ENCODE assay signal across 15 cellular contexts in genomic region chr2:231245253-231246094, GRCh38. TPM values are rescaled to one million over a fixed set of nuclear protein-coding genes. Genes with fewer than 3 reads are reported as not detected.
DNase-seq lines count a peak whose midpoint lies in the region; ATAC-seq and TF ChIP-seq lines count a peak whose summit lies in the region.
"Had no signal": no experiment of that assay in that cellular context is flagged by ENCODE, and none has a peak within 500 bp of the region (broad histone marks: within the 10 kb centered on the region; RNA-seq: fewer than 3 reads in every experiment).

No MANE protein-coding gene starts in this region.

- H3K27ac Mint-ChIP-seq in T-helper 17 cell, result no peak overlapping the region
- H3K27ac Mint-ChIP-seq: activated T-helper 17 cell treated with anti-CD3 and anti-CD28 coated beads, Interleukin-2, amount 50 U/mL, for 72 hours had no signal

- TF ChIP-seq CTCF in BE2C (IDR thresholded peaks at IDR 0.05; ENCODE audit: low read depth, low read length), result peak; percentile 48
- TF ChIP-seq CTCF in HCT116 (IDR thresholded peaks at IDR 0.05 in 2 of 3, conservative IDR thresholded peaks at IDR 0.05 in 1 of 3; ENCODE audit: borderline replicate concordance in 1 of 3, insufficient read depth in 1 of 3, low read depth in 2 of 3, low read length in 2 of 3), result peak; percentile 7 to 20 (median 18); a peak in 3 of 6 replicates
- TF ChIP-seq CTCF in testis (IDR thresholded peaks at IDR 0.05), result no peak

- no peak overlapping the region for H3K4me2 ChIP-seq in HCT116 (ENCODE audit: low read length)

- H4K20me1 ChIP-seq in HCT116 (ENCODE audit: insufficient read depth), result no peaks in the 10 kb centered on the region

- H3K4me1 ChIP-seq in BE2C (no peaks in the 10 kb centered on the region; the same call in 1 of the 2 replicates), HCT116 (ENCODE audit: control insufficient read depth in 1 of 2, insufficient read depth in 2 of 2, low read length in 2 of 2) (no peaks in the 10 kb centered on the region), testis (no peaks in the 10 kb centered on the region)
- H3K4me1 ChIP-seq: psoas muscle had no signal

- no peak overlapping the region for H2AFZ ChIP-seq in HCT116 (ENCODE audit: low read depth, low read length, poor library complexity, severe bottlenecking)

- no peaks in the 10 kb centered on the region for H3K36me3 Mint-ChIP-seq in T-helper 17 cell (ENCODE audit: low read depth)

- peak; percentile 24; the same call in 1 of the 2 replicates for TF ChIP-seq RAD21 in HCT116 (IDR thresholded peaks at IDR 0.05; ENCODE audit: low read depth)

- peak; percentile 29 for DNase-seq in BE2C
- no peak for DNase-seq in HCT116 (ENCODE audit: low read depth, low spot score)
- DNase-seq in T-helper 17 cell, result no peak
- DNase-seq in left ventricle myocardium superior, result no peak
- DNase-seq in HEK293T (ENCODE audit: extremely low spot score), result no peak
- no peak for DNase-seq in testis
- DNase-seq in putamen (ENCODE audit: low spot score), result no peak
- DNase-seq: DND-41; effector memory CD4-positive, alpha-beta T cell; islet precursor cell; NCI-H146; psoas muscle; T1000 had no signal

- POLR2A ChIA-PET in HCT116 (lab: Charles Lee), result no interaction called here
- POLR2A ChIA-PET in HEK293T (lab: Yijun Ruan, JAX), result interaction anchor here (1.7 kb wide), 1 partner anchor 219 kb away, joined by 6 read pairs; the partner anchor contains the start of gene NCL

- H3K36me3 ChIP-seq in BE2C, result peaks cover 10% of the 10 kb centered on the region
- no peaks in the 10 kb centered on the region for H3K36me3 ChIP-seq in HCT116 (ENCODE audit: control insufficient read depth in 1 of 2, insufficient read depth in 2 of 2, low read length in 2 of 2)
- H3K36me3 ChIP-seq in testis (ENCODE audit: low read depth, missing control alignments), result no peaks in the 10 kb centered on the region

- BruUV-seq in HCT116 (replicated peaks; lab: Mats Ljungman, UMichigan), result no TSS peak

- H3K9me2 ChIP-seq in HCT116 (ENCODE audit: insufficient read depth), result no peaks in the 10 kb centered on the region

- H3K27me3 Mint-ChIP-seq in T-helper 17 cell, result peaks cover 5% of the 10 kb centered on the region
- H3K27me3 Mint-ChIP-seq: activated T-helper 17 cell treated with anti-CD3 and anti-CD28 coated beads, Interleukin-2, amount 50 U/mL, for 72 hours had no signal

- no peaks in the 10 kb centered on the region for H3K79me2 ChIP-seq in HCT116 (ENCODE audit: insufficient read depth, low read length)

- intact Hi-C loops in HCT116 (cut with micrococcal nuclease), result no loop called here
- intact Hi-C loops in left ventricle myocardium superior (cut with micrococcal nuclease), result no loop called here
- intact Hi-C loops in testis (cut with DNase I; ENCODE audit: low total_unique reads), result no loop called here

- CTCF ChIA-PET in HCT116 (lab: Charles Lee), result no interaction called here
- CTCF ChIA-PET in HEK293T (lab: Yijun Ruan, JAX), result no interaction called here

- 76 to 86% methylated on average over 14 of the region's 14 CpGs for WGBS in testis, 2 donors

- H3K4me1 Mint-ChIP-seq in T-helper 17 cell, result no peaks in the 10 kb centered on the region
- H3K4me1 Mint-ChIP-seq: activated T-helper 17 cell treated with anti-CD3 and anti-CD28 coated beads, Interleukin-2, amount 50 U/mL, for 72 hours had no signal

- TF ChIP-seq POLR2A in HCT116 (IDR thresholded peaks at IDR 0.05; ENCODE audit: borderline replicate concordance, extremely low read depth, insufficient read depth, insufficient read length), result no peak
- TF ChIP-seq POLR2A in testis (IDR thresholded peaks at IDR 0.05), result no peak

- H3K9me3 ChIP-seq in BE2C (no peaks in the 10 kb centered on the region), HCT116 (ENCODE audit: control insufficient read depth in 1 of 2, insufficient read depth in 1 of 2, low read depth in 1 of 2, low read length in 2 of 2) (no peaks in the 10 kb centered on the region), T-helper 17 cell (ENCODE audit: control insufficient read depth, low read length, poor library complexity, severe bottlenecking) (no peaks in the 10 kb centered on the region), testis (no peaks in the 10 kb centered on the region)
- H3K9me3 ChIP-seq: psoas muscle had no signal

- no peak overlapping the region for H3K4me3 ChIP-seq in BE2C (ENCODE audit: low read depth, low read length)
- no peak overlapping the region for H3K4me3 ChIP-seq in HCT116 (replicated peaks in 1 of 2; ENCODE audit: low read depth in 1 of 2, low read length in 2 of 2)
- no peak overlapping the region for H3K4me3 ChIP-seq in testis
- H3K4me3 ChIP-seq: psoas muscle had no signal

- ATAC-seq in HCT116 (peak; percentile 72; the same call in 1 of the 2 replicates), T-helper 17 cell (peak; percentile 42), left ventricle myocardium superior (peak; percentile 59), GM21825 (IDR thresholded peaks at IDR 0.05; ENCODE audit: unreplicated experiment) (no peak)
- ATAC-seq: activated T-helper 17 cell treated with anti-CD3 and anti-CD28 coated beads, Interleukin-2, amount 50 U/mL, for 72 hours had no signal

- H3K27ac ChIP-seq in HCT116 (ENCODE audit: low read depth, low read length) (no peak overlapping the region), testis (no peak overlapping the region)
- H3K27ac ChIP-seq: psoas muscle had no signal

- H3K4me3 Mint-ChIP-seq in T-helper 17 cell, result no peak overlapping the region
- H3K4me3 Mint-ChIP-seq: activated T-helper 17 cell treated with anti-CD3 and anti-CD28 coated beads, Interleukin-2, amount 50 U/mL, for 72 hours had no signal

- H3K9ac ChIP-seq in HCT116 (ENCODE audit: low read length), result no peak overlapping the region

- H3K27me3 ChIP-seq in BE2C, result no peaks in the 10 kb centered on the region; the same call in 1 of the 2 replicates
- no peaks in the 10 kb centered on the region for H3K27me3 ChIP-seq in HCT116 (ENCODE audit: insufficient read depth, low read length)
- no peaks in the 10 kb centered on the region for H3K27me3 ChIP-seq in testis

- RAD21 ChIA-PET in HCT116 (lab: Charles Lee; ENCODE audit: low non-redundant PET in 1 of 2, low total read pairs in 2 of 2, uncharacterized antibody in 2 of 2, unreplicated experiment in 2 of 2), result no interaction called here

TF ChIP-seq in HCT116, 20 proteins besides CTCF, POLR2A, EP300 and RAD21 (continues in another document):
- no peak for TF ChIP-seq JUND (IDR thresholded peaks at IDR 0.05)
- TF ChIP-seq CEBPB (IDR thresholded peaks at IDR 0.05; ENCODE audit: low read depth), result no peak
- TF ChIP-seq, protein P1, sequence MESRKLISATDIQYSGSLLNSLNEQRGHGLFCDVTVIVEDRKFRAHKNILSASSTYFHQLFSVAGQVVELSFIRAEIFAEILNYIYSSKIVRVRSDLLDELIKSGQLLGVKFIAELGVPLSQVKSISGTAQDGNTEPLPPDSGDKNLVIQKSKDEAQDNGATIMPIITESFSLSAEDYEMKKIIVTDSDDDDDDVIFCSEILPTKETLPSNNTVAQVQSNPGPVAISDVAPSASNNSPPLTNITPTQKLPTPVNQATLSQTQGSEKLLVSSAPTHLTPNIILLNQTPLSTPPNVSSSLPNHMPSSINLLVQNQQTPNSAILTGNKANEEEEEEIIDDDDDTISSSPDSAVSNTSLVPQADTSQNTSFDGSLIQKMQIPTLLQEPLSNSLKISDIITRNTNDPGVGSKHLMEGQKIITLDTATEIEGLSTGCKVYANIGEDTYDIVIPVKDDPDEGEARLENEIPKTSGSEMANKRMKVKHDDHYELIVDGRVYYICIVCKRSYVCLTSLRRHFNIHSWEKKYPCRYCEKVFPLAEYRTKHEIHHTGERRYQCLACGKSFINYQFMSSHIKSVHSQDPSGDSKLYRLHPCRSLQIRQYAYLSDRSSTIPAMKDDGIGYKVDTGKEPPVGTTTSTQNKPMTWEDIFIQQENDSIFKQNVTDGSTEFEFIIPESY (IDR thresholded peaks at IDR 0.05; ENCODE audit: extremely low read depth, insufficient replicate concordance, low read length), result no peak
- TF ChIP-seq YY1 (IDR thresholded peaks at IDR 0.05; ENCODE audit: extremely low read depth, insufficient replicate concordance, low read depth, low read length), result no peak
- no peak for TF ChIP-seq SIN3A (IDR thresholded peaks at IDR 0.05; ENCODE audit: low read depth)

TF ChIP-seq in HEK293T, 16 proteins besides CTCF, POLR2A, EP300 and RAD21:
- TF ChIP-seq ELF4 (IDR thresholded peaks at IDR 0.05), result no peak
- TF ChIP-seq HDGF (IDR thresholded peaks at IDR 0.05; ENCODE audit: borderline replicate concordance), result no peak
- no peak for TF ChIP-seq FOXA1 (IDR thresholded peaks at IDR 0.05)
- no peak for TF ChIP-seq ARNT (IDR thresholded peaks at IDR 0.05)
- no peak for TF ChIP-seq PKNOX1 (IDR thresholded peaks at IDR 0.05)
- TF ChIP-seq TARDBP (IDR thresholded peaks at IDR 0.05), result no peak
- TF ChIP-seq SUZ12 (IDR thresholded peaks at IDR 0.05), result no peak
- no peak for TF ChIP-seq FOXM1 (IDR thresholded peaks at IDR 0.05; ENCODE audit: borderline replicate concordance)

RNA-seq across cellular contexts. Expression of gene ARMC9, which starts 47.0 kb away (rescaled TPM):
- polyA plus RNA-seq in BE2C (2012; ENCODE audit: insufficient read depth, insufficient read length, low read depth), result 24.7 TPM
- total RNA-seq in HCT116 (2021; ENCODE audit: unreplicated experiment) (16.4 TPM), T-helper 17 cell (under 1 TPM; 0.37 to 0.73 TPM), left ventricle myocardium superior (2.3 TPM), testis (10 to 100 TPM; 47.5 to 49.7 TPM)
- 14.5 and 14.7 TPM in 2 replicates for polyA plus RNA-seq in HCT116 (2012)
- 35.0 TPM for polyA plus RNA-seq in testis (ENCODE audit: insufficient read depth, low read depth, low replicate concordance)

Comparison
In these comparisons a context has a peak if more than half of its experiments do, and no peak if none do; other contexts are left out.
1. CTCF ChIP-seq: peak in BE2C (single experiment) and HCT116 (3 of 3); none in testis (0 of 3).